ENCODE assay signal across 8 cellular contexts in the genomic region with DNA sequence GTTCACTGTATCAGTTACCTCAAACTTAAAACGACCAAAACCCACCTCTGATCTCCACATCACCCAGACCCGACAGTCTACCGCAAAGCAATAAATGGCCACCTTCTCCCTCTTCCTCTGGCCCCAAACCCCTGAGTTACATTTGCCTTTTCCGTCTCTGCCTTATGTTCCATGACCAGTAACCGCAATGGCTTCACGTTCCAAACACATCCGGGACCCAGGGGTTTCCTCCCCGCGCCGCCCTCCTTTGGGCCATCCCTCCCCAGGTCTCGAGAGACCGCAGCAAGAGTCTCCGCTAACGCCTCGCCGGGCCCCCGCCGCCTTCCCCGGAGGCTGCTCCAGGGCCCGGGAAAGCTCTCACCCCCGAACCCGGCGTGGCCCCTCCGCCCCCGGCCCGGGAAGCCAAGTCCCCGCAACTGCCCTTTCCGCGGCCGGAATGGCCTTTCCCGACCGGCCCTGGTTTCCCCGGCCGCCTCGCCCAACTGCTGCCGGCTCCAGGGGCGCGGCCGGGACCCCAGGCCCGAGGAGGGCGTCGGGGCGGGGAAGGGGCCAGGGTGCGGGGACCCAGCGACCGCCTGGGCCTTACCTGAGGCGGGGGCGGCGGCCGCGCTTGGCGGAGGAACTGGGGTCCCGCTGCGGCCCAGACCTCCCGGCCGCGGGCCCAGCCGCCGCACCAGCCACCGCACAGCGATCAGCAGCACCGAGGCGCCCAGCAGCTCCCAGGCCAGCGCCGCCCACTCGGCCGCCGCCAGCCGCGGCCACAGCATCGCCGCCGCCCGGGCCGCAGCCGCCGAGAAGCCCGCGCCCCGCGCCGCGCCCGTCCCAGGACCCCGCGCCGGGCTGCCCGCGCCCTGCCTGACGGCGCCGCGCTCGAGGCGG. TPM values are rescaled to one million over a fixed set of nuclear protein-coding genes. Genes with fewer than 3 reads are reported as not detected.
DNase-seq lines count a peak whose midpoint lies in the region; ATAC-seq, FAIRE-seq and TF ChIP-seq lines count a peak whose summit lies in the region.

A gene (minus strand): TSS at position 801 of the 879 bp plus-strand sequence. CDS start 34 bp downstream, at position 767.

- H3K36me3 Mint-ChIP-seq in Caco-2 (ENCODE audit: insufficient read depth, unreplicated experiment), result peaks cover 46% of the 10 kb centered on the region
- H3K36me3 Mint-ChIP-seq in activated naive CD8-positive, alpha-beta T cell treated with anti-CD3 and anti-CD28 coated beads, Interleukin-2, amount 50 U/mL, for 24 hours (ENCODE audit: low read depth), result peaks cover 35% of the 10 kb centered on the region

- no peak for FAIRE-seq in urothelium cell line (lab: Jason Lieb, UNC)

- TF ChIP-seq CTCF in Caco-2 (IDR thresholded peaks at IDR 0.05; ENCODE audit: insufficient read depth in 1 of 2, low read depth in 1 of 2, low read length in 1 of 2, severe bottlenecking in 1 of 2, unreplicated experiment in 1 of 2), result no peak
- TF ChIP-seq CTCF in heart right ventricle (IDR thresholded peaks at IDR 0.05), result no peak

- H3K27ac Mint-ChIP-seq in Caco-2 (ENCODE audit: unreplicated experiment), result peak within 1 kb of the TSS; percentile 90
- H3K27ac Mint-ChIP-seq in activated naive CD8-positive, alpha-beta T cell treated with anti-CD3 and anti-CD28 coated beads, Interleukin-2, amount 50 U/mL, for 24 hours, result peak within 1 kb of the TSS; percentile 100

- DNase-seq in Caco-2 (peak in 1 of 2 experiments; percentile 45), HK-2 (ENCODE audit: unreplicated experiment) (peak; percentile 61), SW480 (ENCODE audit: low spot score) (peak; percentile 56), heart right ventricle (peak; percentile 46 to 55), urothelium cell line (ENCODE audit: low spot score) (peak; percentile 78)
- DNase-seq in activated naive CD8-positive, alpha-beta T cell treated with anti-CD3 and anti-CD28 coated beads, Interleukin-2, amount 50 U/mL, for 24 hours, result peak; percentile 78

- no TSS peak for BruUV-seq in Caco-2 (replicated peaks; lab: Mats Ljungman, UMichigan)

- H3K27me3 ChIP-seq in Caco-2 (replicated peaks; ENCODE audit: control insufficient read depth, insufficient read depth, low read length) (no peaks in the 10 kb centered on the region), heart right ventricle (no peaks in the 10 kb centered on the region), rectal smooth muscle tissue (ENCODE audit: control insufficient read depth, insufficient read depth, low read length) (no peaks in the 10 kb centered on the region)

- no peaks in the 10 kb centered on the region for H3K27me3 Mint-ChIP-seq in Caco-2 (ENCODE audit: insufficient read depth, unreplicated experiment)
- H3K27me3 Mint-ChIP-seq in activated naive CD8-positive, alpha-beta T cell treated with anti-CD3 and anti-CD28 coated beads, Interleukin-2, amount 50 U/mL, for 24 hours, result peaks cover 2% of the 10 kb centered on the region

- H3K9me3 ChIP-seq in Caco-2 (no peaks in the 10 kb centered on the region), heart right ventricle (no peaks in the 10 kb centered on the region)

- H3K4me1 ChIP-seq in Caco-2, result no peaks in the 10 kb centered on the region
- H3K4me1 ChIP-seq in heart right ventricle, result peaks cover 2 to 40% (median 29%) of the 10 kb centered on the region in 9 donors
- peaks cover 5% of the 10 kb centered on the region for H3K4me1 ChIP-seq in rectal smooth muscle tissue (ENCODE audit: control insufficient read depth, insufficient read depth, low read length)

- no peaks in the 10 kb centered on the region for H3K9me3 Mint-ChIP-seq in Caco-2 (ENCODE audit: unreplicated experiment)
- no peaks in the 10 kb centered on the region for H3K9me3 Mint-ChIP-seq in activated naive CD8-positive, alpha-beta T cell treated with anti-CD3 and anti-CD28 coated beads, Interleukin-2, amount 50 U/mL, for 24 hours

- H3K9ac ChIP-seq in rectal smooth muscle tissue (ENCODE audit: low read length), result peak within 1 kb of the TSS; percentile 68

- no peaks in the 10 kb centered on the region for H3K4me1 Mint-ChIP-seq in Caco-2 (ENCODE audit: low read depth, unreplicated experiment)
- peaks cover 36% of the 10 kb centered on the region for H3K4me1 Mint-ChIP-seq in activated naive CD8-positive, alpha-beta T cell treated with anti-CD3 and anti-CD28 coated beads, Interleukin-2, amount 50 U/mL, for 24 hours

- peak within 1 kb of the TSS; percentile 95 for H3K4me3 Mint-ChIP-seq in Caco-2 (ENCODE audit: unreplicated experiment)
- H3K4me3 Mint-ChIP-seq in activated naive CD8-positive, alpha-beta T cell treated with anti-CD3 and anti-CD28 coated beads, Interleukin-2, amount 50 U/mL, for 24 hours, result peak within 1 kb of the TSS; percentile 100

- no peaks in the 10 kb centered on the region for H3K36me3 ChIP-seq in Caco-2 (ENCODE audit: control insufficient read depth, insufficient read depth, low read length)
- H3K36me3 ChIP-seq in heart right ventricle, result peaks cover 0 to 35% (median 0%) of the 10 kb centered on the region in 9 donors
- peaks cover under 1% of the 10 kb centered on the region for H3K36me3 ChIP-seq in rectal smooth muscle tissue (ENCODE audit: control insufficient read depth, insufficient read depth, low read length)

- peak; percentile 35 for ATAC-seq in GM19463 (IDR thresholded peaks at IDR 0.05; ENCODE audit: unreplicated experiment)
- ATAC-seq in activated naive CD8-positive, alpha-beta T cell treated with anti-CD3 and anti-CD28 coated beads, Interleukin-2, amount 50 U/mL, for 24 hours, result peak; percentile 52
- peak; percentile 16 to 42 (median 32) for ATAC-seq in heart right ventricle

- 1% methylated on average over 65 to 95 of the region's 95 CpGs for WGBS in heart right ventricle, 2 donors

- intact Hi-C loops in Caco-2 (cut with micrococcal nuclease; ENCODE audit: unreplicated experiment), result no loop called here
- intact Hi-C loops in heart right ventricle (cut with DNase I), result loop anchor here in 2 of 10 donors (10.0 kb wide), 2 partner anchors 124 to 144 kb away; a partner anchor contains a TSS

- CTCF ChIA-PET in Caco-2 (lab: Charles Lee), result interaction anchor here (0.6 kb wide), 1 partner anchor 162 kb away, joined by 3 read pairs; no protein-coding TSS in a partner anchor

- H3K27ac ChIP-seq in heart right ventricle, result peak within 1 kb of the TSS; percentile 86 to 100 (median 98)
- H3K27ac ChIP-seq in rectal smooth muscle tissue (ENCODE audit: low read depth, low read length), result peak within 1 kb of the TSS; percentile 93

- POLR2A ChIA-PET in Caco-2 (lab: Charles Lee), result no interaction called here

- peak within 1 kb of the TSS; percentile 89 for H3K4me3 ChIP-seq in Caco-2 (ENCODE audit: low read depth, low read length)
- peak within 1 kb of the TSS; percentile 85 to 98 (median 96) for H3K4me3 ChIP-seq in heart right ventricle
- H3K4me3 ChIP-seq in rectal smooth muscle tissue (ENCODE audit: low read length), result peak within 1 kb of the TSS; percentile 89

RNA-seq across cellular contexts. Expression of the gene that starts here (rescaled TPM):
- total RNA-seq in Caco-2 (2022) (80.8 and 86.6 TPM in 2 replicates), heart right ventricle (10 to 100 TPM; 23.5 to 39.4 (median 30.5) TPM)
- polyA plus RNA-seq in heart right ventricle, result 10 to 100 TPM; 17.4 to 23.1 TPM
